ENCODE assay signal across 8 cellular contexts in genomic region chr1:248924696-248925532, GRCh38. TPM values are rescaled to one million over a fixed set of nuclear protein-coding genes. Genes with fewer than 3 reads are reported as not detected.
DNase-seq lines count a peak whose midpoint lies in the region; ATAC-seq and TF ChIP-seq lines count a peak whose summit lies in the region.

No MANE protein-coding gene starts in this region.

- CTCF ChIA-PET in WTC11 (lab: Charles Lee), result interaction anchor here (1.0 kb wide), 1 partner anchor 99 kb away, joined by 5 read pairs; the partner anchor contains the start of gene SH3BP5L

- TF ChIP-seq EP300 in transverse colon (IDR thresholded peaks at IDR 0.05; ENCODE audit: low read depth), result no peak

- peak; percentile 79 for ATAC-seq in GM18520 (IDR thresholded peaks at IDR 0.05; ENCODE audit: unreplicated experiment)
- peak; percentile 71 for ATAC-seq in HG03039 (IDR thresholded peaks at IDR 0.05; ENCODE audit: unreplicated experiment)
- ATAC-seq in WTC11, result peak; percentile 81

- no peak overlapping the region for H3K4me3 Mint-ChIP-seq in WTC11

- no peak overlapping the region for H3K27ac ChIP-seq in transverse colon

- intact Hi-C loops in transverse colon (cut with DNase I; ENCODE audit: low total_unique reads), result no loop called here

- H3K27me3 ChIP-seq in BE2C (no peaks in the 10 kb centered on the region), transverse colon (no peaks in the 10 kb centered on the region)

- no peak overlapping the region for H3K27ac Mint-ChIP-seq in WTC11

- no peaks in the 10 kb centered on the region; the same call in 1 of the 2 replicates for H3K36me3 Mint-ChIP-seq in WTC11

- H3K9me3 Mint-ChIP-seq in WTC11, result no peaks in the 10 kb centered on the region

- no peaks in the 10 kb centered on the region for H3K9me3 ChIP-seq in BE2C
- no peaks in the 10 kb centered on the region for H3K9me3 ChIP-seq in transverse colon

- peaks cover 5% of the 10 kb centered on the region for H3K4me1 Mint-ChIP-seq in WTC11

- H3K4me3 ChIP-seq in BE2C (ENCODE audit: low read depth, low read length) (no peak overlapping the region), transverse colon (no peak overlapping the region)

- H3K27me3 Mint-ChIP-seq in WTC11 (ENCODE audit: low read depth), result no peaks in the 10 kb centered on the region

- no peak for TF ChIP-seq POLR2A in transverse colon (IDR thresholded peaks at IDR 0.05)

- peak; percentile 69 for DNase-seq in BE2C
- DNase-seq in NCI-H2081 (lab: John Stamatoyannopoulos, UW), result peak; percentile 49 to 60
- DNase-seq in WTC11 (ENCODE audit: low spot score), result peak; percentile 36
- DNase-seq in dermis microvascular lymphatic vessel endothelial cell (ENCODE audit: low read depth in 2 of 2), result peak; percentile 31 to 64
- peak; percentile 44 for DNase-seq in midbrain (lab: John Stamatoyannopoulos, UW)
- peak; percentile 25 for DNase-seq in transverse colon

- POLR2A ChIA-PET in WTC11 (lab: Charles Lee), result interaction anchor here (0.7 kb wide), 1 partner anchor 253 kb away, joined by 3 read pairs; no protein-coding TSS in a partner anchor

- in situ Hi-C loops in transverse colon (cut with MboI; ENCODE audit: low pct_ligation_motif_present in 1 of 4, low pct_unique_long_range_greater_than_20kb in 1 of 4, low sequenced_read_pairs in 3 of 4), result no loop called here

- TF ChIP-seq CTCF in BE2C (IDR thresholded peaks at IDR 0.05; ENCODE audit: low read depth, low read length) (peak; percentile 79), WTC11 (IDR thresholded peaks at IDR 0.05) (peak; percentile 47), transverse colon (IDR thresholded peaks at IDR 0.05) (peak; percentile 49 to 63 (median 57))

- WGBS in transverse colon (ENCODE audit: low coverage in 1 of 2), 2 donors, result 47 to 60% methylated on average over 10 of the region's 10 CpGs

- H3K36me3 ChIP-seq in BE2C, result no peaks in the 10 kb centered on the region
- no peaks in the 10 kb centered on the region for H3K36me3 ChIP-seq in transverse colon

- no peaks in the 10 kb centered on the region; the same call in 1 of the 2 replicates for H3K4me1 ChIP-seq in BE2C
- H3K4me1 ChIP-seq in transverse colon, result peaks cover 0 to 5% (median 2%) of the 10 kb centered on the region in 4 donors

TF ChIP-seq in WTC11, 78 proteins besides CTCF, POLR2A, EP300 and RAD21 (continues in another document):
- TF ChIP-seq JAZF1 (CRISPR knock-in tag; IDR thresholded peaks at IDR 0.05) (no peak), MLX (CRISPR knock-in tag; IDR thresholded peaks at IDR 0.05) (no peak), NFYB (CRISPR knock-in tag; conservative IDR thresholded peaks at IDR 0.05; ENCODE audit: low read depth) (no peak), NR1H2 (CRISPR knock-in tag; IDR thresholded peaks at IDR 0.05) (no peak), MYBL2 (CRISPR knock-in tag; IDR thresholded peaks at IDR 0.05) (no peak), ZNF121 (CRISPR knock-in tag; IDR thresholded peaks at IDR 0.05) (no peak), ERG (CRISPR knock-in tag; IDR thresholded peaks at IDR 0.05) (no peak), IRF2 (CRISPR knock-in tag; IDR thresholded peaks at IDR 0.05; ENCODE audit: borderline replicate concordance, low read depth) (no peak), PREB (CRISPR knock-in tag; IDR thresholded peaks at IDR 0.05; ENCODE audit: borderline replicate concordance) (no peak), ZNF396 (CRISPR knock-in tag; IDR thresholded peaks at IDR 0.05; ENCODE audit: borderline replicate concordance) (no peak), GABPB1 (CRISPR knock-in tag; IDR thresholded peaks at IDR 0.05) (no peak)
- TF ChIP-seq, protein P1, sequence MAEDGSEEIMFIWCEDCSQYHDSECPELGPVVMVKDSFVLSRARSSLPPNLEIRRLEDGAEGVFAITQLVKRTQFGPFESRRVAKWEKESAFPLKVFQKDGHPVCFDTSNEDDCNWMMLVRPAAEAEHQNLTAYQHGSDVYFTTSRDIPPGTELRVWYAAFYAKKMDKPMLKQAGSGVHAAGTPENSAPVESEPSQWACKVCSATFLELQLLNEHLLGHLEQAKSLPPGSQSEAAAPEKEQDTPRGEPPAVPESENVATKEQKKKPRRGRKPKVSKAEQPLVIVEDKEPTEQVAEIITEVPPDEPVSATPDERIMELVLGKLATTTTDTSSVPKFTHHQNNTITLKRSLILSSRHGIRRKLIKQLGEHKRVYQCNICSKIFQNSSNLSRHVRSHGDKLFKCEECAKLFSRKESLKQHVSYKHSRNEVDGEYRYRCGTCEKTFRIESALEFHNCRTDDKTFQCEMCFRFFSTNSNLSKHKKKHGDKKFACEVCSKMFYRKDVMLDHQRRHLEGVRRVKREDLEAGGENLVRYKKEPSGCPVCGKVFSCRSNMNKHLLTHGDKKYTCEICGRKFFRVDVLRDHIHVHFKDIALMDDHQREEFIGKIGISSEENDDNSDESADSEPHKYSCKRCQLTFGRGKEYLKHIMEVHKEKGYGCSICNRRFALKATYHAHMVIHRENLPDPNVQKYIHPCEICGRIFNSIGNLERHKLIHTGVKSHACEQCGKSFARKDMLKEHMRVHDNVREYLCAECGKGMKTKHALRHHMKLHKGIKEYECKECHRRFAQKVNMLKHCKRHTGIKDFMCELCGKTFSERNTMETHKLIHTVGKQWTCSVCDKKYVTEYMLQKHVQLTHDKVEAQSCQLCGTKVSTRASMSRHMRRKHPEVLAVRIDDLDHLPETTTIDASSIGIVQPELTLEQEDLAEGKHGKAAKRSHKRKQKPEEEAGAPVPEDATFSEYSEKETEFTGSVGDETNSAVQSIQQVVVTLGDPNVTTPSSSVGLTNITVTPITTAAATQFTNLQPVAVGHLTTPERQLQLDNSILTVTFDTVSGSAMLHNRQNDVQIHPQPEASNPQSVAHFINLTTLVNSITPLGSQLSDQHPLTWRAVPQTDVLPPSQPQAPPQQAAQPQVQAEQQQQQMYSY (CRISPR knock-in tag; IDR thresholded peaks at IDR 0.05), result no peak
- TF ChIP-seq, protein P2, sequence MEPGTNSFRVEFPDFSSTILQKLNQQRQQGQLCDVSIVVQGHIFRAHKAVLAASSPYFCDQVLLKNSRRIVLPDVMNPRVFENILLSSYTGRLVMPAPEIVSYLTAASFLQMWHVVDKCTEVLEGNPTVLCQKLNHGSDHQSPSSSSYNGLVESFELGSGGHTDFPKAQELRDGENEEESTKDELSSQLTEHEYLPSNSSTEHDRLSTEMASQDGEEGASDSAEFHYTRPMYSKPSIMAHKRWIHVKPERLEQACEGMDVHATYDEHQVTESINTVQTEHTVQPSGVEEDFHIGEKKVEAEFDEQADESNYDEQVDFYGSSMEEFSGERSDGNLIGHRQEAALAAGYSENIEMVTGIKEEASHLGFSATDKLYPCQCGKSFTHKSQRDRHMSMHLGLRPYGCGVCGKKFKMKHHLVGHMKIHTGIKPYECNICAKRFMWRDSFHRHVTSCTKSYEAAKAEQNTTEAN (CRISPR knock-in tag; IDR thresholded peaks at IDR 0.05), result no peak
- TF ChIP-seq, protein P3, sequence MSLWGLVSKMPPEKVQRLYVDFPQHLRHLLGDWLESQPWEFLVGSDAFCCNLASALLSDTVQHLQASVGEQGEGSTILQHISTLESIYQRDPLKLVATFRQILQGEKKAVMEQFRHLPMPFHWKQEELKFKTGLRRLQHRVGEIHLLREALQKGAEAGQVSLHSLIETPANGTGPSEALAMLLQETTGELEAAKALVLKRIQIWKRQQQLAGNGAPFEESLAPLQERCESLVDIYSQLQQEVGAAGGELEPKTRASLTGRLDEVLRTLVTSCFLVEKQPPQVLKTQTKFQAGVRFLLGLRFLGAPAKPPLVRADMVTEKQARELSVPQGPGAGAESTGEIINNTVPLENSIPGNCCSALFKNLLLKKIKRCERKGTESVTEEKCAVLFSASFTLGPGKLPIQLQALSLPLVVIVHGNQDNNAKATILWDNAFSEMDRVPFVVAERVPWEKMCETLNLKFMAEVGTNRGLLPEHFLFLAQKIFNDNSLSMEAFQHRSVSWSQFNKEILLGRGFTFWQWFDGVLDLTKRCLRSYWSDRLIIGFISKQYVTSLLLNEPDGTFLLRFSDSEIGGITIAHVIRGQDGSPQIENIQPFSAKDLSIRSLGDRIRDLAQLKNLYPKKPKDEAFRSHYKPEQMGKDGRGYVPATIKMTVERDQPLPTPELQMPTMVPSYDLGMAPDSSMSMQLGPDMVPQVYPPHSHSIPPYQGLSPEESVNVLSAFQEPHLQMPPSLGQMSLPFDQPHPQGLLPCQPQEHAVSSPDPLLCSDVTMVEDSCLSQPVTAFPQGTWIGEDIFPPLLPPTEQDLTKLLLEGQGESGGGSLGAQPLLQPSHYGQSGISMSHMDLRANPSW (CRISPR knock-in tag; conservative IDR thresholded peaks at IDR 0.05; ENCODE audit: low read depth), result no peak

RNA-seq across cellular contexts. Expression of gene PGBD2, which starts 18.9 kb away (rescaled TPM):
- 4.1 TPM for polyA plus RNA-seq in BE2C (2012; ENCODE audit: insufficient read depth, insufficient read length, low read depth)
- total RNA-seq in WTC11 (2021) (6.5 to 6.9 TPM (median 6.6 TPM) in 3 replicates), dermis microvascular lymphatic vessel endothelial cell (5.9 and 7.5 TPM in 2 replicates), transverse colon (10 to 100 TPM in 2 of 4 donors, 1 to 10 TPM in 2; 5.2 to 12.4 (median 9.7) TPM)
